ENCODE assay signal across 8 cellular contexts in the genomic region with DNA sequence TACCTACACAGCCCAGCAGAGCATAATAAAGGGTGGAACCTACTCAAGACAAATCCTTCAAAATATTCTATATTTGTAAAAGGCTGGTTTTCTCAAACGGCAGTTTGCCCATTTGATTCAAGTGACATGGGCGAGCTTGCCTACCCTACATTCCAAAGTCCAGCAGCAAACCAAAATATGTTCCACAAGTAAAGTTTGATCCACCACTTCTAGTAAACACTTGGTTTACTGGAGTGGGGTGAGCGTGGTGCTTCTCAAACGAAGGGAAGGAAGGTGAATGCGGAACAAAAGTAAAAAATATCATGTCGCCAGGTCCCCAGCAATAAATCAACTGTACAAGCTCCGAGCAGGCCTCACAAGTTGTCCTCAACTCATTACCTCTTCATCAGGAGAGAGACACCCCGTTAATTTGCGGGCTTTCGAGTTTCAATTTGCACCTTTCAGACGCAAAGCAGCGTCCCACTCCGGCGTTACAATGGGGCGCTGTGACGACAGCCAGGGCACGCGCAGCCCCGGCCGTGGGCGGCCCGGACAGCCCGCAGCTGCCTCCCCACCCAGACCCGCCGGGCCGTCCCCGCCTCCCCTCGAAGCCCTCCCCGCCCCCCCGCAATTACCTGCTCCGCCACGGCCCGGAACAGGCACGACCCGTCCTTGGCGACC. TPM values are rescaled to one million over a fixed set of nuclear protein-coding genes. Genes with fewer than 3 reads are reported as not detected.
DNase-seq lines count a peak whose midpoint lies in the region; ATAC-seq and TF ChIP-seq lines count a peak whose summit lies in the region.

No MANE protein-coding gene starts in this region.

- peak overlapping the region; percentile 98 for H3K27ac ChIP-seq in WERI-Rb-1

- H3K9me3 ChIP-seq in WERI-Rb-1 (ENCODE audit: severe bottlenecking) = no peaks in the 10 kb centered on the region

- H3K36me3 ChIP-seq in WERI-Rb-1 = peaks cover 18% of the 10 kb centered on the region

- no peaks in the 10 kb centered on the region for H3K27me3 ChIP-seq in WERI-Rb-1 (ENCODE audit: insufficient read depth, low read depth, severe bottlenecking)

- H3K9me3 Mint-ChIP-seq in IgD-negative memory B cell = no peaks in the 10 kb centered on the region

- peak; percentile 37 for ATAC-seq in GM21529 (IDR thresholded peaks at IDR 0.05; ENCODE audit: unreplicated experiment)

- H3K36me3 Mint-ChIP-seq in IgD-negative memory B cell = peaks cover 8% of the 10 kb centered on the region

- peak overlapping the region; percentile 54 for H3K4me3 ChIP-seq in WERI-Rb-1 (ENCODE audit: low read depth, low read length)

- no peaks in the 10 kb centered on the region for H3K27me3 Mint-ChIP-seq in IgD-negative memory B cell

- H3K4me3 Mint-ChIP-seq in IgD-negative memory B cell = peak overlapping the region; percentile 94 to 97 (median 96)

- peak overlapping the region; percentile 90 to 98 (median 98) for H3K27ac Mint-ChIP-seq in IgD-negative memory B cell

- in situ Hi-C loops in T47D (cut with HindIII; ENCODE audit: low pct_unique_long_range_greater_than_20kb, low sequenced_read_pairs) = no loop called here

- DNase-seq in ELF-1 (ENCODE audit: low read depth, low spot score) = peak; percentile 53
- peak; percentile 57 for DNase-seq in WERI-Rb-1
- DNase-seq in T47D (ENCODE audit: low read depth in 1 of 2, low spot score in 1 of 2) = peak; percentile 28 to 58
- DNase-seq in inferior parietal cortex (ENCODE audit: extremely low spot score) = peak; percentile 63
- peak; percentile 75 for DNase-seq in stimulated activated CD4-positive, alpha-beta T cell treated with anti-CD3 and anti-CD28 coated beads, Interleukin-12 subunit alpha, Interleukin-12 subunit beta, amount 100 ng/mL, for 4 hours
- no peak for DNase-seq in NCI-H1092 (lab: John Stamatoyannopoulos, UW)

- no peak for TF ChIP-seq CTCF in WERI-Rb-1 (IDR thresholded peaks at IDR 0.05; ENCODE audit: low read depth, low read length)

- peaks cover 22 to 39% (median 38%) of the 10 kb centered on the region in 3 donors for H3K4me1 Mint-ChIP-seq in IgD-negative memory B cell

RNA-seq across cellular contexts. Expression of a gene that starts 1.1 kb away (rescaled TPM):
- polyA plus RNA-seq in IgD-negative memory B cell = 9.0 TPM
